2 cellular contexts compared by ENCODE assay signal in the genomic region with DNA sequence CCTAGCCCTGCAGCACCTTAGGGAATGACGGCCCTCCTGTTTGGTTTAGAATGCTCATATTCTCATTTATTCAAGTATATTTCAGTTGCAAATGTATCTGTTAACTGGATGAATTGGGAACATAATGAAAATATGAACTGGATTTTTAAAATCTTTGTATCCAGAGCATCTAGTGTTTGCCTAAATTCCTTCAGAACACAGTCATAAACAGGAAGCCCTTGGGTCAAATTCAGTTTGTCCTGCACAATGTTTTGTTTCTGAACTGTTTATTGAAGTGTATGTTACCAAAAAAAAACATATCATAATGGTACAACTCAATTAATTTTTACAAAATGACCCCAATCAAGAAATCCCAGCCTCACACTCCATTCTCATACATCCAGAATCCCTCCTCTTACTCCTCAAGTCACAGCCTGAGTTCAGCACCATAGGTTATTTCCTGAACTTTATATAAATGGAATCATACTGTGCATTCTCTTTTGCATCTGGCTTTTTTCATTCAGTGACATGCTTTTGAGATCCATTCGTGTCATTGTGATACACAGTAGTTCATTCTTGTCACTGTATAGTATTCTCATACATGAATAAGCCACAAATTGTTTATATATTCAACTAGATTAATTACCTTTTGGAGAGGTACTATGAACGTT.
TF ChIP-seq lines count a peak whose summit lies in the region.

No MANE protein-coding gene starts in this region.

TF ChIP-seq in HepG2, 621 proteins besides CTCF, POLR2A, EP300 and RAD21:
- TF ChIP-seq CHD4 (IDR thresholded peaks at IDR 0.05; ENCODE audit: borderline replicate concordance, low read length), result no peak
- no peak for TF ChIP-seq SP4 (CRISPR knock-in tag; IDR thresholded peaks at IDR 0.05)
- TF ChIP-seq HMG20B (CRISPR knock-in tag; conservative IDR thresholded peaks at IDR 0.05), result no peak
- TF ChIP-seq RARA (CRISPR knock-in tag; IDR thresholded peaks at IDR 0.05), result no peak
- TF ChIP-seq ARNT (IDR thresholded peaks at IDR 0.05), result no peak
- TF ChIP-seq, protein P1, sequence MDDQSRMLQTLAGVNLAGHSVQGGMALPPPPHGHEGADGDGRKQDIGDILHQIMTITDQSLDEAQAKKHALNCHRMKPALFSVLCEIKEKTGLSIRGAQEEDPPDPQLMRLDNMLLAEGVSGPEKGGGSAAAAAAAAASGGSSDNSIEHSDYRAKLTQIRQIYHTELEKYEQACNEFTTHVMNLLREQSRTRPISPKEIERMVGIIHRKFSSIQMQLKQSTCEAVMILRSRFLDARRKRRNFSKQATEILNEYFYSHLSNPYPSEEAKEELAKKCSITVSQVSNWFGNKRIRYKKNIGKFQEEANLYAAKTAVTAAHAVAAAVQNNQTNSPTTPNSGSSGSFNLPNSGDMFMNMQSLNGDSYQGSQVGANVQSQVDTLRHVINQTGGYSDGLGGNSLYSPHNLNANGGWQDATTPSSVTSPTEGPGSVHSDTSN (CRISPR knock-in tag; IDR thresholded peaks at IDR 0.05; ENCODE audit: borderline replicate concordance), result no peak
- TF ChIP-seq ZNF251 (CRISPR knock-in tag; IDR thresholded peaks at IDR 0.05), result no peak
TF ChIP-seq in HepG2: peak in this region for 0.

TF ChIP-seq in endothelial cell of umbilical vein, 7 proteins besides CTCF, POLR2A, EP300 and RAD21:
- TF ChIP-seq POLR2AphosphoS5 (IDR thresholded peaks at IDR 0.05; ENCODE audit: insufficient read depth, low read depth, low read length), result no peak
- TF ChIP-seq JUN (IDR thresholded peaks at IDR 0.05; ENCODE audit: borderline replicate concordance, insufficient read depth, insufficient read length, low read depth), result no peak
- no peak for TF ChIP-seq EZH2 (IDR thresholded peaks at IDR 0.05; ENCODE audit: borderline replicate concordance, low read depth, low read length, severe bottlenecking)
- TF ChIP-seq MYC (IDR thresholded peaks at IDR 0.05; ENCODE audit: low read depth, low read length), result no peak
- TF ChIP-seq GATA2 (IDR thresholded peaks at IDR 0.05; ENCODE audit: insufficient read depth, insufficient read length, low read depth, low read length), result no peak
- TF ChIP-seq FOS (IDR thresholded peaks at IDR 0.05; ENCODE audit: borderline replicate concordance, insufficient read depth, low read length), result no peak
- TF ChIP-seq, protein P2, sequence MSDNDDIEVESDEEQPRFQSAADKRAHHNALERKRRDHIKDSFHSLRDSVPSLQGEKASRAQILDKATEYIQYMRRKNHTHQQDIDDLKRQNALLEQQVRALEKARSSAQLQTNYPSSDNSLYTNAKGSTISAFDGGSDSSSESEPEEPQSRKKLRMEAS (IDR thresholded peaks at IDR 0.05; ENCODE audit: insufficient read depth, insufficient read length), result no peak
